In genomic region chr9:109101810-109102209, GRCh38 we compare ENCODE assay signal across 8 cellular contexts. TPM values are rescaled to one million over a fixed set of nuclear protein-coding genes. Genes with fewer than 3 reads are reported as not detected.
A peak's percentile ranks its signal among the peaks of the same experiment; 100 is the strongest.
DNase-seq lines count a peak whose midpoint lies in the region; ATAC-seq and TF ChIP-seq lines count a peak whose summit lies in the region.

No MANE protein-coding gene starts in this region.

- H3K4me3 ChIP-seq in SJSA1, result no peak overlapping the region

- H3K9me3 Mint-ChIP-seq in activated naive CD4-positive, alpha-beta T cell treated with anti-CD3 and anti-CD28 coated beads for 36 hours, result peaks cover 7% of the 10 kb centered on the region
- H3K9me3 Mint-ChIP-seq in stimulated activated naive CD8-positive, alpha-beta T cell treated with anti-CD3 and anti-CD28 coated beads, Interleukin-15, amount 100 ng/mL, for 72 hours, result peaks cover 12 to 14% of the 10 kb centered on the region in 2 donors
- H3K9me3 Mint-ChIP-seq in glutamatergic neuron (ENCODE audit: unreplicated experiment), result no peaks in the 10 kb centered on the region

- peak overlapping the region; percentile 37 for H3K4me3 Mint-ChIP-seq in activated naive CD4-positive, alpha-beta T cell treated with anti-CD3 and anti-CD28 coated beads for 36 hours
- H3K4me3 Mint-ChIP-seq in stimulated activated naive CD8-positive, alpha-beta T cell treated with anti-CD3 and anti-CD28 coated beads, Interleukin-15, amount 100 ng/mL, for 72 hours, result peak overlapping the region; percentile 75 to 79
- no peak overlapping the region for H3K4me3 Mint-ChIP-seq in glutamatergic neuron (ENCODE audit: unreplicated experiment)

- H3K9me3 ChIP-seq in SJSA1 (replicated peaks), result no peaks in the 10 kb centered on the region

- CTCF ChIA-PET in activated naive CD4-positive, alpha-beta T cell treated with anti-CD3 and anti-CD28 coated beads for 36 hours (lab: Charles Lee), result no interaction called here

- no peaks in the 10 kb centered on the region for H3K27me3 ChIP-seq in SJSA1 (replicated peaks)

- peaks cover 29% of the 10 kb centered on the region for H3K36me3 Mint-ChIP-seq in activated naive CD4-positive, alpha-beta T cell treated with anti-CD3 and anti-CD28 coated beads for 36 hours (ENCODE audit: low read depth)
- H3K36me3 Mint-ChIP-seq in glutamatergic neuron (ENCODE audit: unreplicated experiment), result peaks cover 12% of the 10 kb centered on the region

- intact Hi-C loops in activated naive CD4-positive, alpha-beta T cell treated with anti-CD3 and anti-CD28 coated beads for 36 hours (cut with micrococcal nuclease), result loop anchor here (1.0 to 2.0 kb wide), 4 partner anchors 8 to 89 kb away; partner anchors contain the start of gene CTNNAL1

- H3K4me1 Mint-ChIP-seq in activated naive CD4-positive, alpha-beta T cell treated with anti-CD3 and anti-CD28 coated beads for 36 hours (ENCODE audit: low read depth), result peaks cover 64% of the 10 kb centered on the region
- H3K4me1 Mint-ChIP-seq in stimulated activated naive CD8-positive, alpha-beta T cell treated with anti-CD3 and anti-CD28 coated beads, Interleukin-15, amount 100 ng/mL, for 72 hours, result peaks cover 74% of the 10 kb centered on the region
- H3K4me1 Mint-ChIP-seq in glutamatergic neuron (ENCODE audit: low read depth, unreplicated experiment), result peaks cover 8% of the 10 kb centered on the region

- peak; percentile 74 for ATAC-seq in HG03064 (IDR thresholded peaks at IDR 0.05; ENCODE audit: low read depth, unreplicated experiment)
- peak; percentile 97 for ATAC-seq in stimulated activated naive CD8-positive, alpha-beta T cell treated with anti-CD3 and anti-CD28 coated beads, Interleukin-15, amount 100 ng/mL, for 72 hours

- no peak for TF ChIP-seq CTCF in glutamatergic neuron (IDR thresholded peaks at IDR 0.05; ENCODE audit: partially characterized antibody, unreplicated experiment)

- peaks cover 43% of the 10 kb centered on the region for H3K4me1 ChIP-seq in SJSA1 (replicated peaks)

- H3K27me3 Mint-ChIP-seq in activated naive CD4-positive, alpha-beta T cell treated with anti-CD3 and anti-CD28 coated beads for 36 hours (ENCODE audit: low read depth), result no peaks in the 10 kb centered on the region
- H3K27me3 Mint-ChIP-seq in stimulated activated naive CD8-positive, alpha-beta T cell treated with anti-CD3 and anti-CD28 coated beads, Interleukin-15, amount 100 ng/mL, for 72 hours, result no peaks in the 10 kb centered on the region
- H3K27me3 Mint-ChIP-seq in glutamatergic neuron (ENCODE audit: unreplicated experiment), result no peaks in the 10 kb centered on the region

- H3K27ac Mint-ChIP-seq in activated naive CD4-positive, alpha-beta T cell treated with anti-CD3 and anti-CD28 coated beads for 36 hours, result peak overlapping the region; percentile 75
- peak overlapping the region; percentile 45 to 90 for H3K27ac Mint-ChIP-seq in stimulated activated naive CD8-positive, alpha-beta T cell treated with anti-CD3 and anti-CD28 coated beads, Interleukin-15, amount 100 ng/mL, for 72 hours
- no peak overlapping the region for H3K27ac Mint-ChIP-seq in glutamatergic neuron (ENCODE audit: unreplicated experiment)

- peaks cover 36% of the 10 kb centered on the region for H3K36me3 ChIP-seq in SJSA1

- no peak for DNase-seq in activated naive CD4-positive, alpha-beta T cell treated with anti-CD3 and anti-CD28 coated beads for 36 hours
- DNase-seq in activated naive CD4-positive, alpha-beta T cell (lab: John Stamatoyannopoulos, UW), result no peak
- DNase-seq in SJSA1 (ENCODE audit: low read depth in 1 of 2, low spot score in 2 of 2), result peak in 1 of 2 experiments; percentile 67
- DNase-seq in fibroblast of peridontal ligament (ENCODE audit: extremely low read depth), result peak; percentile 36
- DNase-seq in stimulated activated naive CD8-positive, alpha-beta T cell treated with anti-CD3 and anti-CD28 coated beads, Interleukin-15, amount 100 ng/mL, for 72 hours, result peak; percentile 44 to 54
- DNase-seq in glutamatergic neuron, result no peak
- DNase-seq in mucosa of gallbladder (ENCODE audit: low spot score), result no peak

- H3K27ac ChIP-seq in SJSA1, result peak overlapping the region; percentile 3; the same call in 1 of the 2 replicates

RNA-seq across cellular contexts. Expression of gene TMEM245, which starts 17.9 kb away (rescaled TPM):
- 10 to 100 TPM; 19.9 TPM for total RNA-seq in activated naive CD4-positive, alpha-beta T cell treated with anti-CD3 and anti-CD28 coated beads for 36 hours
- total RNA-seq in SJSA1 (2014; rRNA removed; shearing (Covaris generic)), result 26.6 and 45.1 TPM in 2 replicates
- 26.5 TPM for total RNA-seq in glutamatergic neuron (ENCODE audit: unreplicated experiment)
- 68.4 TPM for total RNA-seq in mucosa of gallbladder

Comparison
In these comparisons a context has a peak if more than half of its experiments do, and no peak if none do; other contexts are left out.
1. DNase-seq: peak in fibroblast of peridontal ligament (single experiment) and stimulated activated naive CD8-positive, alpha-beta T cell treated with anti-CD3 and anti-CD28 coated beads, Interleukin-15, amount 100 ng/mL, for 72 hours (2 of 2); none in activated naive CD4-positive, alpha-beta T cell treated with anti-CD3 and anti-CD28 coated beads for 36 hours (single experiment), activated naive CD4-positive, alpha-beta T cell (0 of 4), glutamatergic neuron (single experiment) and mucosa of gallbladder (single experiment).